Comparison of ENCODE assay signal across 13 cellular contexts in the genomic region with DNA sequence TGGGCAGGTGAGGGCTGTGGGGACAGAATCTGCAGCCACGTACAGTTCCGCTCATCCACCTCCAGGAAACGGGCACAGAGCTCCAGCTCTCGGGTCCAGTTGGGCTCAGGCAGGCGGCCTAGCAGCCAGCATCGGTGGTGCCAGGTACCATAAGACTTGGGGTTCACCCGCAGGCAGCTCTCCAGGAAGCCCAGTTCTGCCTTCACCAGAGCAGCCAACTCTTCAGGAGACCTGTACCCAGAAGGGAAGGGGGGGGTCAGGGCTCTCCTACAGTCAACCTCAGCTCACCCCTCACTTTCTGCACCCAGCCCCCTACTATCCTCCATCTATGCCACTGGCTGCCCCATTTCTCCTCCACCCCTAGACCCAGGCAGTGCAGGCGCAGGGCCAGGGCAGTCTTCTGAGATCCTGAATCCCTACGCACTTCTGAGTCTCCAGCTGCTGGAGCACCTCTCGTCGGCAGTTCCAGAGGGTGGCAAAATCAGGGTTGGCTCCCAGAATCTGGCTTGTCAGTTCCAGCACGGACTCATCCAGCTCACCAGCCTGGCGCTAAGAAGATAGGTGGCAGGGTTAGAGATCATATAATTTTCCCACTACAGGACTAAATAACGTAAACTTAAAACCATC. TPM values are rescaled to one million over a fixed set of nuclear protein-coding genes. Genes with fewer than 3 reads are reported as not detected.
DNase-seq lines count a peak whose midpoint lies in the region; ATAC-seq, FAIRE-seq and TF ChIP-seq lines count a peak whose summit lies in the region.
"Had no signal": no experiment of that assay in that cellular context is flagged by ENCODE, and none has a peak within 500 bp of the region (broad histone marks: within the 10 kb centered on the region; RNA-seq: fewer than 3 reads in every experiment).

No MANE protein-coding gene starts in this region.

- CTCF ChIA-PET in activated naive CD4-positive, alpha-beta T cell treated with anti-CD3 and anti-CD28 coated beads, Interleukin-2, amount 10 ng/mL, durations not matched to agents 7 days and 5 days (lab: Charles Lee), result interaction anchor here (0.8 to 12.6 kb wide), 11 partner anchors 11 to 212 kb away, joined by 3 to 110 read pairs (median 6); a partner anchor contains a TSS
- CTCF ChIA-PET in activated B cell treated with CpG ODN at 0.5 μM for 24 hours (lab: Charles Lee), result interaction anchor here (0.9 to 2.5 kb wide), 13 partner anchors 10 to 74 kb away, joined by 3 to 30 read pairs (median 4); a partner anchor contains a TSS

- H3K9me3 ChIP-seq in keratinocyte (ENCODE audit: control insufficient read depth, low read depth, low read length) (no peaks in the 10 kb centered on the region), tibial nerve (no peaks in the 10 kb centered on the region)
- H3K9me3 ChIP-seq: lower lobe of right lung, prostate gland had no signal

- H3K36me3 ChIP-seq in keratinocyte (ENCODE audit: control insufficient read depth in 2 of 2, extremely low read depth in 1 of 2, insufficient read depth in 2 of 2, low read length in 2 of 2), result peaks cover 15 to 27% of the 10 kb centered on the region in 2 experiments
- peaks cover 0 to 52% (median 4%) of the 10 kb centered on the region in 3 donors for H3K36me3 ChIP-seq in tibial nerve

- H3K4me1 Mint-ChIP-seq in activated naive CD4-positive, alpha-beta T cell treated with anti-CD3 and anti-CD28 coated beads, Interleukin-2, amount 10 ng/mL, durations not matched to agents 7 days and 5 days, result peaks cover 49% of the 10 kb centered on the region
- peaks cover 49% of the 10 kb centered on the region for H3K4me1 Mint-ChIP-seq in activated B cell treated with CpG ODN at 0.5 μM for 24 hours
- peaks cover 30 to 42% of the 10 kb centered on the region in 2 donors for H3K4me1 Mint-ChIP-seq in stimulated activated naive B cell treated with anti-CD40 and anti-IgM and Interleukin-4, amounts not matched to agents 10 μg/mL and 1 μg/mL and 100 μg/mL, for 72 hours

- 93 to 97% methylated on average over 14 of the region's 14 CpGs for WGBS in tibial nerve, 2 donors

- POLR2A ChIA-PET in activated B cell treated with CpG ODN at 0.5 μM for 24 hours (lab: Charles Lee), result interaction anchor here (0.9 to 9.8 kb wide), 14 partner anchors 11 to 156 kb away, joined by 3 to 175 read pairs (median 10); a partner anchor contains a TSS

- peaks cover 18% of the 10 kb centered on the region for H3K36me3 Mint-ChIP-seq in activated naive CD4-positive, alpha-beta T cell treated with anti-CD3 and anti-CD28 coated beads, Interleukin-2, amount 10 ng/mL, durations not matched to agents 7 days and 5 days
- H3K36me3 Mint-ChIP-seq in activated naive CD4-positive, alpha-beta T cell treated with anti-CD3 and anti-CD28 coated beads, Interleukin-2, amount 50 U/mL, for 72 hours, result peaks cover 5 to 7% of the 10 kb centered on the region in 2 donors
- H3K36me3 Mint-ChIP-seq in activated B cell treated with CpG ODN at 0.5 μM for 24 hours (ENCODE audit: low read depth), result peaks cover 40% of the 10 kb centered on the region
- peaks cover 26 to 31% of the 10 kb centered on the region in 2 donors for H3K36me3 Mint-ChIP-seq in stimulated activated naive B cell treated with anti-CD40 and anti-IgM and Interleukin-4, amounts not matched to agents 10 μg/mL and 1 μg/mL and 100 μg/mL, for 72 hours

- no peak overlapping the region for H3K9ac ChIP-seq in keratinocyte (ENCODE audit: control insufficient read depth, extremely low read depth, insufficient read depth, low read length)

- dilution Hi-C loops in keratinocyte (cut with MboI; ENCODE audit: extremely low pct_ligation_motif_present, low sequenced_read_pairs), result no loop called here

- no peak overlapping the region for H2AFZ ChIP-seq in keratinocyte (ENCODE audit: control insufficient read depth, low read length)

- no peak overlapping the region for H3K27ac ChIP-seq in keratinocyte (ENCODE audit: control insufficient read depth, insufficient read depth, low read length)
- no peak overlapping the region for H3K27ac ChIP-seq in tibial nerve

- intact Hi-C loops in activated B cell treated with CpG ODN at 0.5 μM for 24 hours (cut with micrococcal nuclease), result loop anchor here (2.0 to 5.0 kb wide), 3 partner anchors 38 to 97 kb away; a partner anchor contains a TSS

- H3K4me3 Mint-ChIP-seq in activated naive CD4-positive, alpha-beta T cell treated with anti-CD3 and anti-CD28 coated beads, Interleukin-2, amount 10 ng/mL, durations not matched to agents 7 days and 5 days, result peak overlapping the region; percentile 85
- H3K4me3 Mint-ChIP-seq in activated B cell treated with CpG ODN at 0.5 μM for 24 hours, result peak overlapping the region; percentile 90
- peak overlapping the region in 1 of 2 donors; percentile 17 for H3K4me3 Mint-ChIP-seq in stimulated activated naive B cell treated with anti-CD40 and anti-IgM and Interleukin-4, amounts not matched to agents 10 μg/mL and 1 μg/mL and 100 μg/mL, for 72 hours

- TF ChIP-seq CTCF in activated B cell treated with CpG ODN at 0.5 μM for 24 hours (IDR thresholded peaks at IDR 0.05), result no peak
- TF ChIP-seq CTCF in keratinocyte (optimal IDR thresholded peaks at IDR 0.05 in 1 of 3, IDR thresholded peaks at IDR 0.05 in 1 of 3, conservative IDR thresholded peaks at IDR 0.05 in 1 of 3; ENCODE audit: extremely low read depth in 1 of 3, insufficient read depth in 2 of 3, low read length in 3 of 3), result no peak
- TF ChIP-seq CTCF in tibial nerve (IDR thresholded peaks at IDR 0.05), result no peak

- no peaks in the 10 kb centered on the region for H4K20me1 ChIP-seq in keratinocyte (ENCODE audit: control insufficient read depth, extremely low read depth, insufficient read depth, low read length)

- H3K4me1 ChIP-seq in keratinocyte (ENCODE audit: control insufficient read depth, extremely low read depth, insufficient read depth, low read length), result peaks cover 39% of the 10 kb centered on the region
- peaks cover 0 to 19% (median 8%) of the 10 kb centered on the region in 4 donors for H3K4me1 ChIP-seq in tibial nerve
- H3K4me1 ChIP-seq: prostate gland had no signal

- H3K4me3 ChIP-seq in keratinocyte (ENCODE audit: control insufficient read depth in 2 of 3, extremely low read depth in 1 of 3, insufficient read depth in 2 of 3, low read depth in 1 of 3, low read length in 3 of 3), result no peak overlapping the region
- H3K4me3 ChIP-seq in tibial nerve, result no peak overlapping the region

- H3K27ac Mint-ChIP-seq in activated naive CD4-positive, alpha-beta T cell treated with anti-CD3 and anti-CD28 coated beads, Interleukin-2, amount 10 ng/mL, durations not matched to agents 7 days and 5 days, result peak overlapping the region; percentile 57
- no peak overlapping the region for H3K27ac Mint-ChIP-seq in activated naive CD4-positive, alpha-beta T cell treated with anti-CD3 and anti-CD28 coated beads, Interleukin-2, amount 50 U/mL, for 72 hours
- no peak overlapping the region for H3K27ac Mint-ChIP-seq in activated B cell treated with CpG ODN at 0.5 μM for 24 hours
- peak overlapping the region; percentile 79 for H3K27ac Mint-ChIP-seq in stimulated activated naive B cell treated with anti-CD40 and anti-IgM and Interleukin-4, amounts not matched to agents 10 μg/mL and 1 μg/mL and 100 μg/mL, for 72 hours

- peak overlapping the region; percentile 86 for H3K4me2 ChIP-seq in keratinocyte (ENCODE audit: control insufficient read depth, extremely low read depth, insufficient read depth, low read depth, low read length)

- no peak for TF ChIP-seq POLR2A in tibial nerve (IDR thresholded peaks at IDR 0.05)

- no peaks in the 10 kb centered on the region for H3K9me1 ChIP-seq in keratinocyte (ENCODE audit: control insufficient read depth, extremely low read depth, insufficient read depth, low read length)

- FAIRE-seq in keratinocyte (lab: Jason Lieb, UNC), result no peak

- H3K27me3 Mint-ChIP-seq in activated naive CD4-positive, alpha-beta T cell treated with anti-CD3 and anti-CD28 coated beads, Interleukin-2, amount 10 ng/mL, durations not matched to agents 7 days and 5 days, result no peaks in the 10 kb centered on the region
- no peaks in the 10 kb centered on the region for H3K27me3 Mint-ChIP-seq in activated B cell treated with CpG ODN at 0.5 μM for 24 hours
- H3K27me3 Mint-ChIP-seq in stimulated activated naive B cell treated with anti-CD40 and anti-IgM and Interleukin-4, amounts not matched to agents 10 μg/mL and 1 μg/mL and 100 μg/mL, for 72 hours, result no peaks in the 10 kb centered on the region

- H3K79me2 ChIP-seq in keratinocyte (ENCODE audit: control insufficient read depth, insufficient read depth, low read length), result peaks cover 3% of the 10 kb centered on the region

- no peaks in the 10 kb centered on the region for H3K9me3 Mint-ChIP-seq in activated naive CD4-positive, alpha-beta T cell treated with anti-CD3 and anti-CD28 coated beads, Interleukin-2, amount 10 ng/mL, durations not matched to agents 7 days and 5 days
- no peaks in the 10 kb centered on the region for H3K9me3 Mint-ChIP-seq in activated naive CD4-positive, alpha-beta T cell treated with anti-CD3 and anti-CD28 coated beads, Interleukin-2, amount 50 U/mL, for 72 hours
- no peaks in the 10 kb centered on the region for H3K9me3 Mint-ChIP-seq in activated B cell treated with CpG ODN at 0.5 μM for 24 hours
- H3K9me3 Mint-ChIP-seq in stimulated activated naive B cell treated with anti-CD40 and anti-IgM and Interleukin-4, amounts not matched to agents 10 μg/mL and 1 μg/mL and 100 μg/mL, for 72 hours, result no peaks in the 10 kb centered on the region

- no peak for ATAC-seq in activated naive CD4-positive, alpha-beta T cell treated with anti-CD3 and anti-CD28 coated beads, Interleukin-2, amount 50 U/mL, for 72 hours
- ATAC-seq in activated B cell treated with CpG ODN at 0.5 μM for 24 hours (ENCODE audit: low read depth), result no peak
- ATAC-seq in stimulated activated naive B cell treated with anti-CD40 and anti-IgM and Interleukin-4, amounts not matched to agents 10 μg/mL and 1 μg/mL and 100 μg/mL, for 72 hours (replicated peaks), result no peak
- no peak for ATAC-seq in GM19351 (IDR thresholded peaks at IDR 0.05; ENCODE audit: unreplicated experiment)

- no peak for DNase-seq in activated naive CD4-positive, alpha-beta T cell treated with anti-CD3 and anti-CD28 coated beads, Interleukin-2, amount 10 ng/mL, durations not matched to agents 7 days and 5 days
- DNase-seq in activated naive CD4-positive, alpha-beta T cell treated with anti-CD3 and anti-CD28 coated beads, Interleukin-2, amount 50 U/mL, for 72 hours (ENCODE audit: low spot score in 2 of 2), result no peak
- DNase-seq in activated B cell treated with CpG ODN at 0.5 μM for 24 hours (no peak), keratinocyte (ENCODE audit: low read depth, low spot score) (no peak), tibial nerve (ENCODE audit: low spot score in 2 of 2) (no peak), NCI-H526 (lab: John Stamatoyannopoulos, UW) (no peak)
- DNase-seq in stimulated activated naive B cell treated with anti-CD40 and anti-IgM and Interleukin-4, amounts not matched to agents 10 μg/mL and 1 μg/mL and 100 μg/mL, for 72 hours, result no peak
- DNase-seq: lower lobe of right lung; NCI-H1105 treated with DMSO at 0.1 percent for 48 hours; NCI-H510A; stimulated activated CD8-positive, alpha-beta memory T cell treated with anti-CD3 and anti-CD28 coated beads, Interleukin-4, amount 100 ng/mL, for 48 hours had no signal

- no peak for TF ChIP-seq EP300 in tibial nerve (IDR thresholded peaks at IDR 0.05)

- H3K27me3 ChIP-seq in keratinocyte (ENCODE audit: control insufficient read depth, extremely low read depth, insufficient read depth, low read length) (no peaks in the 10 kb centered on the region), tibial nerve (no peaks in the 10 kb centered on the region)

RNA-seq across cellular contexts. Expression of a gene that starts 1.4 kb away (rescaled TPM):
- 10 to 100 TPM; 58.6 to 67.0 TPM for total RNA-seq in activated naive CD4-positive, alpha-beta T cell treated with anti-CD3 and anti-CD28 coated beads, Interleukin-2, amount 50 U/mL, for 72 hours
- total RNA-seq in activated B cell treated with CpG ODN at 0.5 μM for 24 hours, result 53.6 and 70.5 TPM in 2 replicates
- 29.0 to 47.2 TPM (median 40.9 TPM) in 3 replicates for polyA plus RNA-seq in keratinocyte
- polyA plus RNA-seq in keratinocyte (2011; ENCODE audit: low read depth), result 40.0 TPM
- polyA plus RNA-seq in keratinocyte (2011; cell fraction: cytosol; rRNA removed), result 38.8 and 56.4 TPM in 2 replicates
- 117 and 146 TPM in 2 replicates for polyA plus RNA-seq in keratinocyte (2011; cell fraction: nucleus; rRNA removed)
- polyA plus RNA-seq in keratinocyte (2012; ENCODE audit: low replicate concordance), result 32.4 and 59.7 TPM in 2 replicates
- 59.0 to 99.6 TPM (median 91.5 TPM) in 3 replicates for polyA minus RNA-seq in keratinocyte
- 64.3 TPM for polyA minus RNA-seq in keratinocyte (2011; cell fraction: cytosol; rRNA and poly(A)+ RNA removed)
- polyA minus RNA-seq in keratinocyte (2011; cell fraction: nucleus; rRNA and poly(A)+ RNA removed), result 39.5 and 43.2 TPM in 2 replicates
- 10 to 100 TPM; 36.5 to 68.4 (median 42.9) TPM for total RNA-seq in tibial nerve

RNA-seq across cellular contexts. Expression of a gene that starts 7.0 kb away (rescaled TPM):
- 10 to 100 TPM in 1 of 2 donors, 1 to 10 TPM in 1; 7.9 to 31.6 TPM for total RNA-seq in activated naive CD4-positive, alpha-beta T cell treated with anti-CD3 and anti-CD28 coated beads, Interleukin-2, amount 50 U/mL, for 72 hours
- total RNA-seq in activated B cell treated with CpG ODN at 0.5 μM for 24 hours (6.4 and 6.5 TPM in 2 replicates), tibial nerve (10 to 100 TPM; 13.5 to 53.5 (median 19.4) TPM)
- 13.5 to 77.5 TPM (median 16.1 TPM) in 3 replicates for polyA plus RNA-seq in keratinocyte
- 404 TPM for polyA plus RNA-seq in keratinocyte (2011; ENCODE audit: low read depth)
- 21.3 and 29.1 TPM in 2 replicates for polyA plus RNA-seq in keratinocyte (2011; cell fraction: cytosol; rRNA removed)
- polyA plus RNA-seq in keratinocyte (2011; cell fraction: nucleus; rRNA removed), result 47.3 and 52.4 TPM in 2 replicates
- 10.7 and 436 TPM in 2 replicates for polyA plus RNA-seq in keratinocyte (2012; ENCODE audit: low replicate concordance)
- polyA minus RNA-seq in keratinocyte, result 24.4 to 87.5 TPM (median 33.1 TPM) in 3 replicates
- 43.7 TPM for polyA minus RNA-seq in keratinocyte (2011; cell fraction: cytosol; rRNA and poly(A)+ RNA removed)
- 31.3 and 48.6 TPM in 2 replicates for polyA minus RNA-seq in keratinocyte (2011; cell fraction: nucleus; rRNA and poly(A)+ RNA removed)

RNA-seq across cellular contexts. Expression of a gene that starts 27.6 kb away (rescaled TPM):
- total RNA-seq in activated naive CD4-positive, alpha-beta T cell treated with anti-CD3 and anti-CD28 coated beads, Interleukin-2, amount 50 U/mL, for 72 hours, result 100 to 1,000 TPM in 1 of 2 donors, 10 to 100 TPM in 1; 80.0 to 101 TPM
- total RNA-seq in activated B cell treated with CpG ODN at 0.5 μM for 24 hours (197 and 205 TPM in 2 replicates), tibial nerve (10 to 100 TPM; 53.9 to 66.4 (median 60.8) TPM)
- 43.5 to 107 TPM (median 54.3 TPM) in 3 replicates for polyA plus RNA-seq in keratinocyte
- polyA plus RNA-seq in keratinocyte (2011; ENCODE audit: low read depth), result 105 TPM
- 62.8 and 85.3 TPM in 2 replicates for polyA plus RNA-seq in keratinocyte (2011; cell fraction: cytosol; rRNA removed)
- 86.4 and 99.2 TPM in 2 replicates for polyA plus RNA-seq in keratinocyte (2011; cell fraction: nucleus; rRNA removed)
- polyA plus RNA-seq in keratinocyte (2012; ENCODE audit: low replicate concordance), result 46.2 and 91.0 TPM in 2 replicates
- 29.6 to 59.0 TPM (median 56.6 TPM) in 3 replicates for polyA minus RNA-seq in keratinocyte
- polyA minus RNA-seq in keratinocyte (2011; cell fraction: cytosol; rRNA and poly(A)+ RNA removed), result 50.5 TPM
- polyA minus RNA-seq in keratinocyte (2011; cell fraction: nucleus; rRNA and poly(A)+ RNA removed), result 26.7 and 43.3 TPM in 2 replicates

RNA-seq across cellular contexts. Expression of a gene that starts 29.6 kb away (rescaled TPM):
- 10 to 100 TPM; 13.3 to 17.7 TPM for total RNA-seq in activated naive CD4-positive, alpha-beta T cell treated with anti-CD3 and anti-CD28 coated beads, Interleukin-2, amount 50 U/mL, for 72 hours
- 32.5 and 33.9 TPM in 2 replicates for total RNA-seq in activated B cell treated with CpG ODN at 0.5 μM for 24 hours
- 65.1 to 130 TPM (median 75.0 TPM) in 3 replicates for polyA plus RNA-seq in keratinocyte
- 55.9 TPM for polyA plus RNA-seq in keratinocyte (2011; ENCODE audit: low read depth)
- 131 and 161 TPM in 2 replicates for polyA plus RNA-seq in keratinocyte (2011; cell fraction: cytosol; rRNA removed)
- polyA plus RNA-seq in keratinocyte (2011; cell fraction: nucleus; rRNA removed), result 263 and 309 TPM in 2 replicates
- polyA plus RNA-seq in keratinocyte (2012; ENCODE audit: low replicate concordance), result 100 and 165 TPM in 2 replicates
- 173 to 348 TPM (median 179 TPM) in 3 replicates for polyA minus RNA-seq in keratinocyte
- polyA minus RNA-seq in keratinocyte (2011; cell fraction: cytosol; rRNA and poly(A)+ RNA removed), result 222 TPM
- polyA minus RNA-seq in keratinocyte (2011; cell fraction: nucleus; rRNA and poly(A)+ RNA removed), result 53.4 and 72.1 TPM in 2 replicates
- total RNA-seq in tibial nerve, result 10 to 100 TPM; 15.7 to 43.5 (median 22.6) TPM

RNA-seq across cellular contexts. Expression of a gene that starts 29.6 kb away (rescaled TPM):
- 10 to 100 TPM; 30.5 TPM for total RNA-seq in activated naive CD4-positive, alpha-beta T cell treated with anti-CD3 and anti-CD28 coated beads, Interleukin-2, amount 50 U/mL, for 72 hours
- total RNA-seq in activated B cell treated with CpG ODN at 0.5 μM for 24 hours (30.5 and 36.4 TPM in 2 replicates), tibial nerve (10 to 100 TPM; 17.0 to 24.9 (median 20.4) TPM)
- polyA plus RNA-seq in keratinocyte, result 16.5 to 25.3 TPM (median 19.9 TPM) in 3 replicates
- 8.4 TPM for polyA plus RNA-seq in keratinocyte (2011; ENCODE audit: low read depth)
- polyA plus RNA-seq in keratinocyte (2011; cell fraction: cytosol; rRNA removed), result 19.6 and 22.7 TPM in 2 replicates
- polyA plus RNA-seq in keratinocyte (2011; cell fraction: nucleus; rRNA removed), result 63.3 and 70.4 TPM in 2 replicates
- polyA plus RNA-seq in keratinocyte (2012; ENCODE audit: low replicate concordance), result 19.0 and 25.4 TPM in 2 replicates
- polyA minus RNA-seq in keratinocyte, result 47.2 to 59.5 TPM (median 50.4 TPM) in 3 replicates
- polyA minus RNA-seq in keratinocyte (2011; cell fraction: cytosol; rRNA and poly(A)+ RNA removed), result 33.8 TPM
- polyA minus RNA-seq in keratinocyte (2011; cell fraction: nucleus; rRNA and poly(A)+ RNA removed), result 35.6 and 45.4 TPM in 2 replicates

Comparison
In these comparisons a context has a peak if more than half of its experiments do, and no peak if none do; other contexts are left out.
1. H3K27ac Mint-ChIP-seq: peak in activated naive CD4-positive, alpha-beta T cell treated with anti-CD3 and anti-CD28 coated beads, Interleukin-2, amount 10 ng/mL, durations not matched to agents 7 days and 5 days (single experiment) and stimulated activated naive B cell treated with anti-CD40 and anti-IgM and Interleukin-4, amounts not matched to agents 10 μg/mL and 1 μg/mL and 100 μg/mL, for 72 hours (single experiment); none in activated naive CD4-positive, alpha-beta T cell treated with anti-CD3 and anti-CD28 coated beads, Interleukin-2, amount 50 U/mL, for 72 hours (0 of 2) and activated B cell treated with CpG ODN at 0.5 μM for 24 hours (single experiment).